20 cellular contexts compared by ENCODE assay signal in the genomic region with DNA sequence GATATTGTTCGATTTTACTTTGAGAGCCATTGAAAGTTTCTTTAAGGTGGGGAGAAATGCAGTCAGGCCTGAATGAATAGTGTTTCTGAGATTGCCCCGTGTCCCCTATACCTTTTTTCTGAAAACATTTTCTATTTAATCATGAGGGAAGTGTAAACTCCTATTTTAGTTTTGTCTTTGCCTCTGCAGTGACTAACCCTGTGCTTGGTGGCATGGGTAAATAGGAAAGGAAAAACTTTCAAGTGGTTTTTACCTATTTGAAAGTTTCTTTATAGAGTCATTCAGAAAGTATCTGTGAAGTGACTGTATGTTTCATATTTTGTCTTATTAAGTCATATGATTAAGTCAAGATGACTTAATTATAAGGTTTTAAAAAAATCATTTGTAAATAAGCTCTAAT. TPM values are rescaled to one million over a fixed set of nuclear protein-coding genes. Genes with fewer than 3 reads are reported as not detected.
DNase-seq lines count a peak whose midpoint lies in the region; ATAC-seq and TF ChIP-seq lines count a peak whose summit lies in the region.
"Had no signal": no experiment of that assay in that cellular context is flagged by ENCODE, and none has a peak within 500 bp of the region (broad histone marks: within the 10 kb centered on the region; RNA-seq: fewer than 3 reads in every experiment).

No MANE protein-coding gene starts in this region.

- H3K4me1 ChIP-seq in effector memory CD4-positive, alpha-beta T cell (ENCODE audit: control insufficient read depth, insufficient read depth, low read length, poor library complexity, severe bottlenecking): no peaks in the 10 kb centered on the region
- H3K4me1 ChIP-seq: Peyer's patch had no signal

- H3K36me3 ChIP-seq in effector memory CD4-positive, alpha-beta T cell (ENCODE audit: control insufficient read depth, insufficient read depth, low read length): peaks cover 71% of the 10 kb centered on the region

- ATAC-seq in activated T-cell treated with anti-CD3 and anti-CD28 coated beads, Interleukin-2, amount 50 U/mL, for 4 hours: peak; percentile 92 to 97
- peak; percentile 69 for ATAC-seq in GM21423 (IDR thresholded peaks at IDR 0.05; ENCODE audit: unreplicated experiment)
- peak; percentile 51 for ATAC-seq in HG03432 (IDR thresholded peaks at IDR 0.05; ENCODE audit: unreplicated experiment)
- no peak for ATAC-seq in stimulated activated naive B cell treated with anti-CD40 and anti-IgM and Interleukin-4, amounts not matched to agents 10 μg/mL and 1 μg/mL and 100 μg/mL, for 72 hours (replicated peaks)
- ATAC-seq: HepG2 had no signal

- H3K9me3 ChIP-seq in effector memory CD4-positive, alpha-beta T cell (ENCODE audit: control insufficient read depth, low read length): no peaks in the 10 kb centered on the region
- H3K9me3 ChIP-seq: Peyer's patch had no signal

- H3K4me1 Mint-ChIP-seq in activated T-cell treated with anti-CD3 and anti-CD28 coated beads, Interleukin-2, amount 50 U/mL, for 4 hours (ENCODE audit: low read depth): peaks cover 14% of the 10 kb centered on the region
- H3K4me1 Mint-ChIP-seq in stimulated activated naive B cell treated with anti-CD40 and anti-IgM and Interleukin-4, amounts not matched to agents 10 μg/mL and 1 μg/mL and 100 μg/mL, for 72 hours: peaks cover 5 to 6% of the 10 kb centered on the region in 2 donors
- H3K4me1 Mint-ChIP-seq: immature natural killer cell, nephron progenitor cell had no signal

- H3K27me3 ChIP-seq in effector memory CD4-positive, alpha-beta T cell (replicated peaks; ENCODE audit: control insufficient read depth, insufficient read depth, low read length, poor library complexity, severe bottlenecking): no peaks in the 10 kb centered on the region
- H3K27me3 ChIP-seq: Peyer's patch had no signal

- POLR2A ChIA-PET in GM10248 (lab: Yijun Ruan, JAX): no interaction called here

- no peak for TF ChIP-seq CTCF in GM10248 (IDR thresholded peaks at IDR 0.05; ENCODE audit: control extremely low read depth, extremely low read depth, low read depth, missing control alignments)

- no peak overlapping the region for H3K4me3 Mint-ChIP-seq in activated T-cell treated with anti-CD3 and anti-CD28 coated beads, Interleukin-2, amount 50 U/mL, for 4 hours
- no peak overlapping the region for H3K4me3 Mint-ChIP-seq in stimulated activated naive B cell treated with anti-CD40 and anti-IgM and Interleukin-4, amounts not matched to agents 10 μg/mL and 1 μg/mL and 100 μg/mL, for 72 hours
- H3K4me3 Mint-ChIP-seq: HFFc6, immature natural killer cell, nephron progenitor cell had no signal

- DNase-seq in activated T-cell treated with anti-CD3 and anti-CD28 coated beads, Interleukin-2, amount 50 U/mL, for 4 hours: no peak
- no peak for DNase-seq in activated T-cell treated with anti-CD3 and anti-CD28 coated beads, Interleukin-2, amount 50 U/mL, for 1 hour
- no peak for DNase-seq in stimulated activated naive B cell treated with anti-CD40 and anti-IgM and Interleukin-4, amounts not matched to agents 10 μg/mL and 1 μg/mL and 100 μg/mL, for 72 hours
- DNase-seq in erythroblast (lab: John Stamatoyannopoulos, UW): no peak
- no peak for DNase-seq in effector memory CD4-positive, alpha-beta T cell
- no peak for DNase-seq in GM10248 (ENCODE audit: extremely low spot score)
- DNase-seq: activated effector memory CD4-positive, alpha-beta T cell treated with anti-CD3 and anti-CD28 coated beads, Interleukin-2, amount 50 U/mL, for 16 hours; caudate nucleus; HFFc6; immature natural killer cell; NCI-H1417; NCI-H2107; NCI-H510A; nephron progenitor cell; posterior cingulate gyrus had no signal

- no peaks in the 10 kb centered on the region for H3K9me3 Mint-ChIP-seq in activated T-cell treated with anti-CD3 and anti-CD28 coated beads, Interleukin-2, amount 50 U/mL, for 4 hours
- H3K9me3 Mint-ChIP-seq in stimulated activated naive B cell treated with anti-CD40 and anti-IgM and Interleukin-4, amounts not matched to agents 10 μg/mL and 1 μg/mL and 100 μg/mL, for 72 hours: no peaks in the 10 kb centered on the region
- H3K9me3 Mint-ChIP-seq: HFFc6, immature natural killer cell, nephron progenitor cell had no signal

- peak overlapping the region; percentile 47 for H3K27ac Mint-ChIP-seq in stimulated activated naive B cell treated with anti-CD40 and anti-IgM and Interleukin-4, amounts not matched to agents 10 μg/mL and 1 μg/mL and 100 μg/mL, for 72 hours
- H3K27ac Mint-ChIP-seq: immature natural killer cell, nephron progenitor cell had no signal

- no peak overlapping the region for H3K4me3 ChIP-seq in effector memory CD4-positive, alpha-beta T cell (ENCODE audit: insufficient read depth, low read depth, low read length, poor library complexity, severe bottlenecking)
- H3K4me3 ChIP-seq: Peyer's patch had no signal

- no peaks in the 10 kb centered on the region for H3K27me3 Mint-ChIP-seq in activated T-cell treated with anti-CD3 and anti-CD28 coated beads, Interleukin-2, amount 50 U/mL, for 4 hours (ENCODE audit: low read depth)
- no peaks in the 10 kb centered on the region for H3K27me3 Mint-ChIP-seq in stimulated activated naive B cell treated with anti-CD40 and anti-IgM and Interleukin-4, amounts not matched to agents 10 μg/mL and 1 μg/mL and 100 μg/mL, for 72 hours

- CTCF ChIA-PET in GM10248 (lab: Yijun Ruan, JAX): interaction anchor here (1.2 to 1.6 kb wide), 2 partner anchors 9 to 11 kb away, joined by 3 to 7 read pairs; no protein-coding TSS in a partner anchor

- H3K27ac ChIP-seq in effector memory CD4-positive, alpha-beta T cell (ENCODE audit: insufficient read depth, low read length, poor library complexity, severe bottlenecking): no peak overlapping the region
- H3K27ac ChIP-seq: C4-2B, Peyer's patch had no signal

- no peak for TF ChIP-seq POLR2A in erythroblast (IDR thresholded peaks at IDR 0.05; ENCODE audit: low read length)

- H3K36me3 Mint-ChIP-seq in activated T-cell treated with anti-CD3 and anti-CD28 coated beads, Interleukin-2, amount 50 U/mL, for 4 hours (ENCODE audit: insufficient read depth): peaks cover 49% of the 10 kb centered on the region
- peaks cover 40 to 44% of the 10 kb centered on the region in 2 donors for H3K36me3 Mint-ChIP-seq in stimulated activated naive B cell treated with anti-CD40 and anti-IgM and Interleukin-4, amounts not matched to agents 10 μg/mL and 1 μg/mL and 100 μg/mL, for 72 hours

RNA-seq across cellular contexts. Expression of gene SNRNP48, which starts 14.5 kb away (rescaled TPM):
- total RNA-seq in activated T-cell treated with anti-CD3 and anti-CD28 coated beads, Interleukin-2, amount 50 U/mL, for 4 hours: 10 to 100 TPM; 12.2 to 14.2 (median 12.5) TPM

Comparison
In these comparisons a context has a peak if more than half of its experiments do, and no peak if none do; other contexts are left out.
1. ATAC-seq: peak in activated T-cell treated with anti-CD3 and anti-CD28 coated beads, Interleukin-2, amount 50 U/mL, for 4 hours (2 of 2), GM21423 (single experiment) and HG03432 (single experiment); none in stimulated activated naive B cell treated with anti-CD40 and anti-IgM and Interleukin-4, amounts not matched to agents 10 μg/mL and 1 μg/mL and 100 μg/mL, for 72 hours (0 of 2).